ENCODE assay signal across 12 cellular contexts in genomic region chr5:56589486-56589870, GRCh38.
A peak's percentile ranks its signal among the peaks of the same experiment; 100 is the strongest.
DNase-seq lines count a peak whose midpoint lies in the region; ATAC-seq and TF ChIP-seq lines count a peak whose summit lies in the region.
"Had no signal": no experiment of that assay in that cellular context is flagged by ENCODE, and none has a peak within 500 bp of the region (broad histone marks: within the 10 kb centered on the region; RNA-seq: fewer than 3 reads in every experiment).

No MANE protein-coding gene starts in this region.

- H2BK20ac ChIP-seq in IMR-90 (ENCODE audit: low read depth, low read length), result no peak overlapping the region

- in situ Hi-C loops in IMR-90 (cut with MboI; ENCODE audit: low sequenced_read_pairs), result no loop called here

- DNase-seq in heart right ventricle (no peak), left ventricle myocardium superior (no peak), IMR-90 (no peak), suprapubic skin (ENCODE audit: low spot score in 2 of 2) (no peak), globus pallidus (ENCODE audit: low spot score) (no peak), A673 (ENCODE audit: low spot score) (no peak)
- no peak for DNase-seq in effector memory CD4-positive, alpha-beta T cell
- no peak for DNase-seq in activated T-helper 1 cell treated with anti-CD3 and anti-CD28 coated beads, Interleukin-12 subunit alpha, Interleukin-12 subunit beta, Interleukin-2, Interleukin-4 antibody, amounts not matched to agents 30 ng/mL and 10 ng/mL and 1 ng/mL, durations not matched to agents 14 hours and 24 hours and 36 hours (ENCODE audit: low spot score)
- DNase-seq: AML-193, cortex of kidney, islet precursor cell, NCI-H1694 treated with DMSO at 0.1 percent for 48 hours had no signal

- H2AFZ ChIP-seq in IMR-90 (replicated peaks; ENCODE audit: low read length, poor library complexity), result no peak overlapping the region

- no peak overlapping the region for H3K14ac ChIP-seq in IMR-90 (replicated peaks; ENCODE audit: low read depth, low read length)

- peaks cover 16% of the 10 kb centered on the region for H3K36me3 Mint-ChIP-seq in activated T-helper 1 cell treated with anti-CD3 and anti-CD28 coated beads, Interleukin-12 subunit alpha, Interleukin-12 subunit beta, Interleukin-2, Interleukin-4 antibody, amounts not matched to agents 30 ng/mL and 10 ng/mL and 1 ng/mL, durations not matched to agents 14 hours and 24 hours and 36 hours (ENCODE audit: low read depth)

- H2BK15ac ChIP-seq in IMR-90 (ENCODE audit: low read depth, low read length), result no peak overlapping the region

- TF ChIP-seq CTCF in heart right ventricle (IDR thresholded peaks at IDR 0.05) (no peak), IMR-90 (conservative IDR thresholded peaks at IDR 0.05; ENCODE audit: low read depth, low read length) (no peak), suprapubic skin (IDR thresholded peaks at IDR 0.05) (no peak), A673 (conservative IDR thresholded peaks at IDR 0.05; ENCODE audit: low read depth, low read length) (no peak)

- H2BK120ac ChIP-seq in IMR-90 (ENCODE audit: low read depth, low read length), result no peak overlapping the region

- H3K36me3 ChIP-seq in heart right ventricle (no peaks in the 10 kb centered on the region), IMR-90 (ENCODE audit: control insufficient read depth, insufficient read depth, low read length) (no peaks in the 10 kb centered on the region), suprapubic skin (no peaks in the 10 kb centered on the region), A673 (ENCODE audit: insufficient read depth, low read length, poor library complexity, severe bottlenecking) (no peaks in the 10 kb centered on the region)
- no peaks in the 10 kb centered on the region for H3K36me3 ChIP-seq in effector memory CD4-positive, alpha-beta T cell (ENCODE audit: control insufficient read depth, insufficient read depth, low read length)

- H3K4me3 ChIP-seq in heart right ventricle (no peak overlapping the region), IMR-90 (ENCODE audit: insufficient read depth, low read depth, low read length) (no peak overlapping the region), suprapubic skin (no peak overlapping the region), A673 (ENCODE audit: low read depth, low read length, poor library complexity, severe bottlenecking) (no peak overlapping the region)
- peak overlapping the region; percentile 5 for H3K4me3 ChIP-seq in effector memory CD4-positive, alpha-beta T cell (ENCODE audit: insufficient read depth, low read depth, low read length, poor library complexity, severe bottlenecking)

- TF ChIP-seq POLR2A in IMR-90 (IDR thresholded peaks at IDR 0.05; ENCODE audit: low read depth, low read length) (no peak), suprapubic skin (IDR thresholded peaks at IDR 0.05) (no peak)

- no peak for TF ChIP-seq EP300 in suprapubic skin (IDR thresholded peaks at IDR 0.05)

- H3K9me3 Mint-ChIP-seq in activated T-helper 1 cell treated with anti-CD3 and anti-CD28 coated beads, Interleukin-12 subunit alpha, Interleukin-12 subunit beta, Interleukin-2, Interleukin-4 antibody, amounts not matched to agents 30 ng/mL and 10 ng/mL and 1 ng/mL, durations not matched to agents 14 hours and 24 hours and 36 hours, result no peaks in the 10 kb centered on the region

- H3K4me1 Mint-ChIP-seq in activated T-helper 1 cell treated with anti-CD3 and anti-CD28 coated beads, Interleukin-12 subunit alpha, Interleukin-12 subunit beta, Interleukin-2, Interleukin-4 antibody, amounts not matched to agents 30 ng/mL and 10 ng/mL and 1 ng/mL, durations not matched to agents 14 hours and 24 hours and 36 hours (ENCODE audit: low read depth), result peaks cover 50% of the 10 kb centered on the region

- H3K4me1 ChIP-seq in heart right ventricle (peaks cover 7 to 50% (median 41%) of the 10 kb centered on the region in 9 donors), IMR-90 (ENCODE audit: control insufficient read depth, insufficient read depth, low read length) (peaks cover 5% of the 10 kb centered on the region), suprapubic skin (peaks cover 48% of the 10 kb centered on the region), A673 (ENCODE audit: insufficient read depth, low read length, poor library complexity, severe bottlenecking) (no peaks in the 10 kb centered on the region)
- H3K4me1 ChIP-seq in effector memory CD4-positive, alpha-beta T cell (ENCODE audit: control insufficient read depth, insufficient read depth, low read length, poor library complexity, severe bottlenecking), result peaks cover 43% of the 10 kb centered on the region

- POLR2A ChIA-PET in IMR-90 (lab: Charles Lee; ENCODE audit: unreplicated experiment), result no interaction called here
- POLR2A ChIA-PET in A673 (lab: Charles Lee; ENCODE audit: low non-redundant PET), result no interaction called here

- H4K5ac ChIP-seq in IMR-90 (ENCODE audit: low read depth, low read length), result no peak overlapping the region

- H3K27me3 Mint-ChIP-seq in activated T-helper 1 cell treated with anti-CD3 and anti-CD28 coated beads, Interleukin-12 subunit alpha, Interleukin-12 subunit beta, Interleukin-2, Interleukin-4 antibody, amounts not matched to agents 30 ng/mL and 10 ng/mL and 1 ng/mL, durations not matched to agents 14 hours and 24 hours and 36 hours (ENCODE audit: insufficient read depth), result peaks cover 7% of the 10 kb centered on the region

- H2BK5ac ChIP-seq in IMR-90 (ENCODE audit: low read depth, low read length, poor library complexity, severe bottlenecking), result no peak overlapping the region

- H3K27ac ChIP-seq in heart right ventricle, result peak overlapping the region; percentile 8 to 80 (median 69)
- no peak overlapping the region for H3K27ac ChIP-seq in IMR-90 (ENCODE audit: insufficient read depth, low read length)
- peak overlapping the region; percentile 82 for H3K27ac ChIP-seq in effector memory CD4-positive, alpha-beta T cell (ENCODE audit: insufficient read depth, low read length, poor library complexity, severe bottlenecking)
- H3K27ac ChIP-seq in suprapubic skin, result peak overlapping the region; percentile 57
- no peak overlapping the region for H3K27ac ChIP-seq in A673 (ENCODE audit: low read depth, low read length, poor library complexity, severe bottlenecking)

- H2AK5ac ChIP-seq in IMR-90 (ENCODE audit: low read depth, low read length), result 0 out of 2 replicates have a peak overlapping the region, but pooled peaks have one; percentile 13

- H3K18ac ChIP-seq in IMR-90 (ENCODE audit: low read depth, low read length), result no peak overlapping the region

- TF ChIP-seq RAD21 in IMR-90 (IDR thresholded peaks at IDR 0.05; ENCODE audit: low read length), result no peak

- H3K79me1 ChIP-seq in IMR-90 (ENCODE audit: low read depth in 1 of 2, low read length in 2 of 2), result no peaks in the 10 kb centered on the region

- peaks cover 0 to 3% (median 0%) of the 10 kb centered on the region in 11 donors for H3K9me3 ChIP-seq in heart right ventricle
- no peaks in the 10 kb centered on the region; the same call in 1 of the 2 replicates for H3K9me3 ChIP-seq in IMR-90 (ENCODE audit: control insufficient read depth, insufficient read depth, low read length)
- H3K9me3 ChIP-seq in effector memory CD4-positive, alpha-beta T cell (ENCODE audit: control insufficient read depth, low read length), result no peaks in the 10 kb centered on the region
- H3K9me3 ChIP-seq in suprapubic skin, result no peaks in the 10 kb centered on the region
- H3K9me3 ChIP-seq in A673 (ENCODE audit: low read depth, low read length, poor library complexity, severe bottlenecking), result no peaks in the 10 kb centered on the region

- H3K4me2 ChIP-seq in IMR-90 (ENCODE audit: low read depth, low read length), result no peak overlapping the region

- no peaks in the 10 kb centered on the region for H4K20me1 ChIP-seq in IMR-90 (ENCODE audit: insufficient read depth, low read length)

- no peak overlapping the region for H4K8ac ChIP-seq in IMR-90 (ENCODE audit: low read depth in 2 of 2, low read length in 2 of 2)

- ATAC-seq in heart right ventricle, result no peak
- no peak for ATAC-seq in left ventricle myocardium superior
- ATAC-seq in IMR-90 (ENCODE audit: low read depth), result no peak

- dilution Hi-C loops in IMR-90 (cut with HindIII; ENCODE audit: low sequenced_read_pairs, unreplicated experiment), result no loop called here

- CTCF ChIA-PET in IMR-90 (lab: Yijun Ruan, JAX) (no interaction called here), A673 (lab: Charles Lee) (no interaction called here)

- no peak overlapping the region for H4K91ac ChIP-seq in IMR-90 (ENCODE audit: insufficient read depth, low read depth, low read length)

- H3K23ac ChIP-seq in IMR-90 (ENCODE audit: low read depth, low read length), result no peak overlapping the region

- H3K4ac ChIP-seq in IMR-90 (ENCODE audit: low read depth, low read length), result no peak overlapping the region

- H3K4me3 Mint-ChIP-seq in activated T-helper 1 cell treated with anti-CD3 and anti-CD28 coated beads, Interleukin-12 subunit alpha, Interleukin-12 subunit beta, Interleukin-2, Interleukin-4 antibody, amounts not matched to agents 30 ng/mL and 10 ng/mL and 1 ng/mL, durations not matched to agents 14 hours and 24 hours and 36 hours, result no peak overlapping the region

- H3K56ac ChIP-seq in IMR-90 (ENCODE audit: extremely low read depth, insufficient read depth, low read length), result no peak overlapping the region

- 72 to 85% methylated on average over 6 of the region's 6 CpGs for WGBS in heart right ventricle, 2 donors
- WGBS in IMR-90 (ENCODE audit: extremely low coverage in 2 of 2, insufficient read length in 1 of 2), 2 experiments, result 75% methylated on average over 4 of the region's 6 CpGs; no CpG with 5 or more reads in 1 of the 2 experiments
- 71% methylated on average over 5 of the region's 6 CpGs for WGBS in suprapubic skin

- intact Hi-C loops in heart right ventricle (cut with DNase I) (loop anchor here in 7 of 10 donors (2.0 to 10.0 kb wide), 8 partner anchors 27 to 315 kb away; partner anchors contain the start of gene MAP3K1 (in 5 of the 7)), left ventricle myocardium superior (cut with micrococcal nuclease) (no loop called here), IMR-90 (cut with micrococcal nuclease) (no loop called here), A673 (cut with micrococcal nuclease; ENCODE audit: unreplicated experiment) (no loop called here)
- intact Hi-C loops in activated T-helper 1 cell treated with anti-CD3 and anti-CD28 coated beads, Interleukin-12 subunit alpha, Interleukin-12 subunit beta, Interleukin-2, Interleukin-4 antibody, amounts not matched to agents 30 ng/mL and 10 ng/mL and 1 ng/mL, durations not matched to agents 14 hours and 24 hours and 36 hours (cut with micrococcal nuclease), result loop anchor here (1.0 to 5.0 kb wide), 3 partner anchors 21 to 317 kb away; no protein-coding TSS in a partner anchor

- H3K27me3 ChIP-seq in heart right ventricle (no peaks in the 10 kb centered on the region), IMR-90 (ENCODE audit: control insufficient read depth, insufficient read depth, low read length) (peaks cover 10% of the 10 kb centered on the region), suprapubic skin (no peaks in the 10 kb centered on the region), A673 (replicated peaks; ENCODE audit: insufficient read depth, low read depth, low read length, poor library complexity) (peaks cover 18% of the 10 kb centered on the region)
- no peaks in the 10 kb centered on the region for H3K27me3 ChIP-seq in effector memory CD4-positive, alpha-beta T cell (replicated peaks; ENCODE audit: control insufficient read depth, insufficient read depth, low read length, poor library complexity, severe bottlenecking)

- H3K9ac ChIP-seq in IMR-90 (ENCODE audit: low read depth, low read length), result no peak overlapping the region

- H3K9me1 ChIP-seq in IMR-90 (ENCODE audit: insufficient read depth, low read length), result peaks cover 5% of the 10 kb centered on the region

- H2AK9ac ChIP-seq in IMR-90 (replicated peaks; ENCODE audit: low read depth, low read length, poor library complexity), result no peak overlapping the region

- BruUV-seq in IMR-90 (replicated peaks; lab: Mats Ljungman, UMichigan), result no TSS peak
- no TSS peak for BruUV-seq in A673 (replicated peaks; lab: Mats Ljungman, UMichigan)

- no peak overlapping the region for H3K27ac Mint-ChIP-seq in activated T-helper 1 cell treated with anti-CD3 and anti-CD28 coated beads, Interleukin-12 subunit alpha, Interleukin-12 subunit beta, Interleukin-2, Interleukin-4 antibody, amounts not matched to agents 30 ng/mL and 10 ng/mL and 1 ng/mL, durations not matched to agents 14 hours and 24 hours and 36 hours

Comparison
In these comparisons a context has a peak if more than half of its experiments do, and no peak if none do; other contexts are left out.
1. intact Hi-C loops: an anchor here in heart right ventricle (2.0 to 10.0 kb wide) and activated T-helper 1 cell treated with anti-CD3 and anti-CD28 coated beads, Interleukin-12 subunit alpha, Interleukin-12 subunit beta, Interleukin-2, Interleukin-4 antibody, amounts not matched to agents 30 ng/mL and 10 ng/mL and 1 ng/mL, durations not matched to agents 14 hours and 24 hours and 36 hours (1.0 to 5.0 kb wide); none called in left ventricle myocardium superior, IMR-90 and A673.
2. H3K27ac ChIP-seq: peak in heart right ventricle (10 of 10), effector memory CD4-positive, alpha-beta T cell (single experiment) and suprapubic skin (single experiment); none in IMR-90 (single experiment) and A673 (single experiment).